ENCODE assay signal across 1 cellular context in the genomic region with DNA sequence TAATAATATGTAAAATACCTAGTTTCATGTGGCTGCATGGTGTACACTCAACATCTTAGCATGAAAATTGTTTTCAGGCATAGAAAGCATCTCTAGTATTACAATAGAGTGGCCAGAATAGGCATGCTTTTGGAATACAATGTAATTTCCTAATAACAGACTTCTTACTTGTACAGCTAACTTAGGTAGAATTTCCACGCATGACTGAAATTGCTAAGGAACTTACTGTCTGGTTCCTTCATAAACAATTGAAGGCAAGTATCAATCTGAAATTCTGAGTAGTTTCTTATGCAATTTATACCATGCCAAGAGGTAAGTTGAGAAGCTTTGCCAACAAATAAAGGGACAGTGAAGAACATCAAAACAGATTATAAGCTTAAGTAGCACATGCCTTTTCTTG.
TF ChIP-seq lines count a peak whose summit lies in the region.

No MANE protein-coding gene starts in this region.

TF ChIP-seq in endothelial cell of umbilical vein, 7 proteins besides CTCF, POLR2A, EP300 and RAD21:
- TF ChIP-seq FOS (IDR thresholded peaks at IDR 0.05; ENCODE audit: borderline replicate concordance, insufficient read depth, low read length) (no peak), EZH2 (IDR thresholded peaks at IDR 0.05; ENCODE audit: borderline replicate concordance, low read depth, low read length, severe bottlenecking) (no peak), JUN (IDR thresholded peaks at IDR 0.05; ENCODE audit: borderline replicate concordance, insufficient read depth, insufficient read length, low read depth) (no peak), MYC (IDR thresholded peaks at IDR 0.05; ENCODE audit: low read depth, low read length) (no peak), POLR2AphosphoS5 (IDR thresholded peaks at IDR 0.05; ENCODE audit: insufficient read depth, low read depth, low read length) (no peak), GATA2 (IDR thresholded peaks at IDR 0.05; ENCODE audit: insufficient read depth, insufficient read length, low read depth, low read length) (no peak)
- TF ChIP-seq, protein P1, sequence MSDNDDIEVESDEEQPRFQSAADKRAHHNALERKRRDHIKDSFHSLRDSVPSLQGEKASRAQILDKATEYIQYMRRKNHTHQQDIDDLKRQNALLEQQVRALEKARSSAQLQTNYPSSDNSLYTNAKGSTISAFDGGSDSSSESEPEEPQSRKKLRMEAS (IDR thresholded peaks at IDR 0.05; ENCODE audit: insufficient read depth, insufficient read length) = no peak
